Comparison of ENCODE assay signal across 9 cellular contexts in genomic region chr6:47134476-47135189, GRCh38.
A peak's percentile ranks its signal among the peaks of the same experiment; 100 is the strongest.
DNase-seq lines count a peak whose midpoint lies in the region; ATAC-seq lines count a peak whose summit lies in the region.
"Had no signal": no experiment of that assay in that cellular context is flagged by ENCODE, and none has a peak within 500 bp of the region (broad histone marks: within the 10 kb centered on the region; RNA-seq: fewer than 3 reads in every experiment).

No MANE protein-coding gene starts in this region.

- H3K4me1 Mint-ChIP-seq in naive thymus-derived CD8-positive, alpha-beta T cell: peaks cover 0 to 3% (median under 1%) of the 10 kb centered on the region in 4 donors
- H3K4me1 Mint-ChIP-seq: activated B cell treated with CpG ODN at 0.5 μM for 24 hours had no signal

- peak overlapping the region; percentile 50 for H3K4ac ChIP-seq in trophoblast cell (ENCODE audit: low read depth, low read length)

- no peak for ATAC-seq in naive thymus-derived CD8-positive, alpha-beta T cell

- H3K36me3 ChIP-seq in esophagus (ENCODE audit: control insufficient read depth in 2 of 2, insufficient read depth in 2 of 2, low read length in 1 of 2): no peaks in the 10 kb centered on the region
- H3K36me3 ChIP-seq in trophoblast cell (ENCODE audit: control insufficient read depth in 1 of 2, insufficient read depth in 2 of 2, low read length in 2 of 2): no peaks in the 10 kb centered on the region

- H2AFZ ChIP-seq in trophoblast cell (ENCODE audit: insufficient read depth, low read length, poor library complexity): no peak overlapping the region

- H3K79me1 ChIP-seq in trophoblast cell (ENCODE audit: low read length): peaks cover 48% of the 10 kb centered on the region

- no peak overlapping the region for H3K27ac Mint-ChIP-seq in naive thymus-derived CD8-positive, alpha-beta T cell
- H3K27ac Mint-ChIP-seq: activated B cell treated with CpG ODN at 0.5 μM for 24 hours had no signal

- peak overlapping the region; percentile 73 for H4K8ac ChIP-seq in trophoblast cell (ENCODE audit: low read depth, low read length)

- no peak overlapping the region for H3K4me3 ChIP-seq in esophagus (ENCODE audit: low read depth in 1 of 2, low read length in 2 of 2)
- no peak overlapping the region for H3K4me3 ChIP-seq in trophoblast cell (ENCODE audit: low read depth, low read length)

- H3K9me3 Mint-ChIP-seq in naive thymus-derived CD8-positive, alpha-beta T cell: no peaks in the 10 kb centered on the region
- H3K9me3 Mint-ChIP-seq: activated B cell treated with CpG ODN at 0.5 μM for 24 hours had no signal

- H3K27me3 ChIP-seq in esophagus (ENCODE audit: control insufficient read depth in 1 of 2, insufficient read depth in 2 of 2, low read length in 2 of 2): no peaks in the 10 kb centered on the region
- H3K27me3 ChIP-seq in trophoblast cell (ENCODE audit: insufficient read depth, low read length): no peaks in the 10 kb centered on the region

- H2BK12ac ChIP-seq in trophoblast cell (ENCODE audit: low read length): peak overlapping the region; percentile 91

- no peak overlapping the region for H3K4me3 Mint-ChIP-seq in naive thymus-derived CD8-positive, alpha-beta T cell
- H3K4me3 Mint-ChIP-seq: activated B cell treated with CpG ODN at 0.5 μM for 24 hours had no signal

- H3K9ac ChIP-seq in trophoblast cell (ENCODE audit: low read length): no peak overlapping the region

- H3K79me2 ChIP-seq in trophoblast cell (ENCODE audit: control insufficient read depth, insufficient read depth, low read length, poor library complexity): peaks cover 4% of the 10 kb centered on the region

- POLR2A ChIA-PET in naive thymus-derived CD8-positive, alpha-beta T cell (lab: Charles Lee): no interaction called here

- no peak overlapping the region for H2AK5ac ChIP-seq in trophoblast cell (ENCODE audit: low read length)

- peaks cover 0 to 2% of the 10 kb centered on the region in 2 donors for H3K4me1 ChIP-seq in esophagus (ENCODE audit: control insufficient read depth in 2 of 2, insufficient read depth in 2 of 2, low read length in 1 of 2)
- peaks cover 25 to 34% of the 10 kb centered on the region in 2 experiments for H3K4me1 ChIP-seq in trophoblast cell (ENCODE audit: control insufficient read depth in 1 of 2, insufficient read depth in 2 of 2, low read length in 2 of 2)

- H3K9me3 ChIP-seq in esophagus (ENCODE audit: control insufficient read depth in 2 of 2, insufficient read depth in 1 of 2, low read depth in 1 of 2, low read length in 1 of 2) (no peaks in the 10 kb centered on the region), trophoblast cell (ENCODE audit: insufficient read depth, low read depth, low read length) (no peaks in the 10 kb centered on the region)

- H3K36me3 Mint-ChIP-seq in naive thymus-derived CD8-positive, alpha-beta T cell: no peaks in the 10 kb centered on the region

- DNase-seq in HT1080 (ENCODE audit: low read depth): peak; percentile 97
- peak; percentile 83 for DNase-seq in OCI-M1 (lab: John Stamatoyannopoulos, UW)
- DNase-seq in trophoblast cell: peak in 1 of 2 donors; percentile 72
- DNase-seq in NK-92 treated with Interleukin-12 subunit alpha and Interleukin-12 subunit beta, amount 100 ng/mL, for 24 hours (lab: John Stamatoyannopoulos, UW): no peak
- no peak for DNase-seq in naive thymus-derived CD8-positive, alpha-beta T cell
- DNase-seq in NCI-H1694 (lab: John Stamatoyannopoulos, UW): no peak
- no peak for DNase-seq in T-helper 2 cell
- DNase-seq: activated B cell treated with CpG ODN at 0.5 μM for 24 hours had no signal

- no peak overlapping the region for H3K23ac ChIP-seq in trophoblast cell (ENCODE audit: low read length)

- peaks cover 3 to 15% (median 7%) of the 10 kb centered on the region in 5 donors for H3K27me3 Mint-ChIP-seq in naive thymus-derived CD8-positive, alpha-beta T cell

- peak overlapping the region; percentile 84 for H2BK120ac ChIP-seq in trophoblast cell (ENCODE audit: insufficient read depth, low read length, poor library complexity)

- H3K18ac ChIP-seq in trophoblast cell (ENCODE audit: low read length): no peak overlapping the region

- peak overlapping the region; percentile 83 for H4K91ac ChIP-seq in trophoblast cell (ENCODE audit: low read depth, low read length)

- WGBS in esophagus, 2 donors: 22 to 25% methylated on average over 6 of the region's 6 CpGs
- WGBS in trophoblast cell (ENCODE audit: extremely low coverage, insufficient coverage, insufficient read length): no CpG with 5 or more reads among the region's 6 CpGs

- peak overlapping the region; percentile 77 for H3K14ac ChIP-seq in trophoblast cell (ENCODE audit: low read length)

- peak overlapping the region; percentile 92 for H2BK5ac ChIP-seq in trophoblast cell (ENCODE audit: low read depth, low read length, poor library complexity)

- H4K12ac ChIP-seq in trophoblast cell (ENCODE audit: low read depth, low read length): no peak overlapping the region

- H3K27ac ChIP-seq in esophagus (ENCODE audit: low read depth in 2 of 2, low read length in 1 of 2): peak overlapping the region; percentile 30 to 36
- peak overlapping the region; percentile 95 for H3K27ac ChIP-seq in trophoblast cell (ENCODE audit: low read depth, low read length)

- peak overlapping the region; percentile 1 for H3K4me2 ChIP-seq in trophoblast cell (ENCODE audit: low read length)

Comparison
In these comparisons a context has a peak if more than half of its experiments do, and no peak if none do; other contexts are left out.
1. DNase-seq: peak in HT1080 (single experiment) and OCI-M1 (single experiment); none in NK-92 treated with Interleukin-12 subunit alpha and Interleukin-12 subunit beta, amount 100 ng/mL, for 24 hours (single experiment), naive thymus-derived CD8-positive, alpha-beta T cell (0 of 10), NCI-H1694 (single experiment) and T-helper 2 cell (0 of 5).